In genomic region chr5:35926389-35927051, GRCh38 we compare ENCODE assay signal across 7 cellular contexts. TPM values are rescaled to one million over a fixed set of nuclear protein-coding genes. Genes with fewer than 3 reads are reported as not detected.
DNase-seq lines count a peak whose midpoint lies in the region; TF ChIP-seq lines count a peak whose summit lies in the region.

No MANE protein-coding gene starts in this region.

- H3K9me3 Mint-ChIP-seq in brain = peaks cover 0 to 2% (median 0%) of the 10 kb centered on the region in 5 experiments
- H3K9me3 Mint-ChIP-seq in immature natural killer cell = no peaks in the 10 kb centered on the region

- DNase-seq in GM12865 (ENCODE audit: low read depth) (peak; percentile 68), HFF-Myc (ENCODE audit: extremely low read depth, low read depth) (peak; percentile 37), NCI-H1930 (lab: John Stamatoyannopoulos, UW) (peak; percentile 49 to 67), T1000 (lab: John Stamatoyannopoulos, UW) (peak; percentile 23), immature natural killer cell (peak; percentile 43 to 61 (median 52))
- peak; percentile 55 for DNase-seq in stimulated activated CD4-positive, alpha-beta T cell treated with anti-CD3 and anti-CD28 coated beads, Interleukin-2, amount 100 ng/mL, for 4 hours (ENCODE audit: low read depth)

- H3K27me3 Mint-ChIP-seq in brain (peaks cover 13% of the 10 kb centered on the region), immature natural killer cell (ENCODE audit: low read depth in 3 of 3) (peaks cover 2 to 8% (median 4%) of the 10 kb centered on the region in 3 donors)

- H3K27ac Mint-ChIP-seq in brain (peak overlapping the region in 1 of 5 experiments; percentile 3), immature natural killer cell (peak overlapping the region in 2 of 6 donors; percentile 20 to 58)

- peaks cover 14% of the 10 kb centered on the region for H3K4me1 Mint-ChIP-seq in brain
- peaks cover 10 to 18% of the 10 kb centered on the region in 2 donors for H3K4me1 Mint-ChIP-seq in immature natural killer cell

- TF ChIP-seq CTCF in GM12865 (IDR thresholded peaks at IDR 0.05; ENCODE audit: insufficient read depth, low read depth, low read length, missing control alignments) = peak; percentile 82
- peak; percentile 68 for TF ChIP-seq CTCF in HFF-Myc (IDR thresholded peaks at IDR 0.05; ENCODE audit: low read depth, low read length, missing control alignments)
- peak; percentile 95 to 96 for TF ChIP-seq CTCF in brain (conservative IDR thresholded peaks at IDR 0.05)

- H3K36me3 Mint-ChIP-seq in brain (no peaks in the 10 kb centered on the region), immature natural killer cell (no peaks in the 10 kb centered on the region)

- H3K4me3 ChIP-seq in GM12865 (ENCODE audit: low read depth, low read length) (no peak overlapping the region), HFF-Myc (replicated peaks; ENCODE audit: low read depth, low read length) (no peak overlapping the region)

- peak overlapping the region in 3 of 5 experiments; percentile 25 to 50 (median 29) for H3K4me3 Mint-ChIP-seq in brain
- H3K4me3 Mint-ChIP-seq in immature natural killer cell = peak overlapping the region in 3 of 5 donors; percentile 40 to 51 (median 45)

RNA-seq across cellular contexts. Expression of gene CAPSL, which starts 11.9 kb away (rescaled TPM):
- not detected for polyA plus RNA-seq in brain (ENCODE audit: insufficient read depth, low read depth, low replicate concordance)
- not detected for polyA plus RNA-seq in immature natural killer cell
